Comparison of ENCODE assay signal across 11 cellular contexts in genomic region chr17:34519286-34519685, GRCh38.
DNase-seq lines count a peak whose midpoint lies in the region; ATAC-seq, FAIRE-seq and TF ChIP-seq lines count a peak whose summit lies in the region.
"Had no signal": no experiment of that assay in that cellular context is flagged by ENCODE, and none has a peak within 500 bp of the region (broad histone marks: within the 10 kb centered on the region; RNA-seq: fewer than 3 reads in every experiment).

No MANE protein-coding gene starts in this region.

- no peak overlapping the region for H2AFZ ChIP-seq in KMS-11 (ENCODE audit: low read depth)
- no peak overlapping the region for H2AFZ ChIP-seq in osteoblast (ENCODE audit: low read length)
- H2AFZ ChIP-seq: parathyroid adenoma had no signal

- H3K36me3 ChIP-seq in KMS-11 (ENCODE audit: insufficient read depth) (no peaks in the 10 kb centered on the region), osteoblast (ENCODE audit: insufficient read depth, low read length) (no peaks in the 10 kb centered on the region), small intestine (ENCODE audit: control insufficient read depth in 2 of 2, insufficient read depth in 2 of 2, low read length in 2 of 2) (no peaks in the 10 kb centered on the region), stomach (no peaks in the 10 kb centered on the region)
- H3K36me3 ChIP-seq: SJSA1 had no signal

- no peaks in the 10 kb centered on the region for H4K20me1 ChIP-seq in KMS-11 (ENCODE audit: insufficient read depth)
- no peaks in the 10 kb centered on the region for H4K20me1 ChIP-seq in osteoblast (ENCODE audit: insufficient read depth, low read length)

- 33 to 45% (median 35%) methylated on average over 7 of the region's 7 CpGs for WGBS in small intestine, 3 donors
- WGBS in stomach, 5 donors: 24 to 41% (median 30%) methylated on average over 5 to 7 of the region's 7 CpGs

- TF ChIP-seq POLR2A in stomach (IDR thresholded peaks at IDR 0.05): no peak

- no peak overlapping the region for H3K27ac Mint-ChIP-seq in activated CD4-positive, alpha-beta T cell treated with anti-CD3 and anti-CD28 coated beads, Interleukin-2, amount 10 ng/mL, durations not matched to agents 24 days and 14 days

- H3K4me3 Mint-ChIP-seq in activated CD4-positive, alpha-beta T cell treated with anti-CD3 and anti-CD28 coated beads, Interleukin-2, amount 10 ng/mL, durations not matched to agents 24 days and 14 days: no peak overlapping the region

- TF ChIP-seq EP300 in stomach (IDR thresholded peaks at IDR 0.05): no peak

- peak; percentile 83 for TF ChIP-seq CTCF in KMS-11 (conservative IDR thresholded peaks at IDR 0.05; ENCODE audit: low read depth, low read length)
- TF ChIP-seq CTCF in choroid plexus epithelial cell (conservative IDR thresholded peaks at IDR 0.05; ENCODE audit: low read depth, low read length): peak; percentile 40
- peak; percentile 37 for TF ChIP-seq CTCF in osteoblast (IDR thresholded peaks at IDR 0.05; ENCODE audit: extremely low read depth, low read depth, low read length)
- TF ChIP-seq CTCF in stomach (IDR thresholded peaks at IDR 0.05): no peak

- peaks cover 9% of the 10 kb centered on the region for H3K27me3 Mint-ChIP-seq in activated CD4-positive, alpha-beta T cell treated with anti-CD3 and anti-CD28 coated beads, Interleukin-2, amount 10 ng/mL, durations not matched to agents 24 days and 14 days

- H3K9me3 ChIP-seq in osteoblast (ENCODE audit: low read depth, low read length) (no peaks in the 10 kb centered on the region), small intestine (ENCODE audit: control insufficient read depth, low read depth) (no peaks in the 10 kb centered on the region), stomach (no peaks in the 10 kb centered on the region)
- H3K9me3 ChIP-seq: SJSA1 had no signal

- H3K79me2 ChIP-seq in KMS-11 (ENCODE audit: insufficient read depth, low read depth) (no peaks in the 10 kb centered on the region), osteoblast (ENCODE audit: insufficient read depth, low read length) (no peaks in the 10 kb centered on the region)
- H3K79me2 ChIP-seq: parathyroid adenoma had no signal

- no peak overlapping the region for H3K27ac ChIP-seq in KMS-11
- no peak overlapping the region for H3K27ac ChIP-seq in osteoblast (ENCODE audit: low read depth, low read length)
- no peak overlapping the region for H3K27ac ChIP-seq in small intestine (ENCODE audit: low read depth in 1 of 2, low read length in 1 of 2)
- no peak overlapping the region for H3K27ac ChIP-seq in stomach
- H3K27ac ChIP-seq: coronary artery, parathyroid adenoma, SJSA1 had no signal

- H3K4me2 ChIP-seq in KMS-11: no peak overlapping the region
- no peak overlapping the region for H3K4me2 ChIP-seq in osteoblast (ENCODE audit: insufficient read depth, low read length)

- no peak for FAIRE-seq in small intestine (lab: Jason Lieb, UNC)

- DNase-seq in activated CD4-positive, alpha-beta T cell treated with anti-CD3 and anti-CD28 coated beads, Interleukin-2, amount 10 ng/mL, durations not matched to agents 24 days and 14 days: peak; percentile 60
- no peak for DNase-seq in activated CD4-positive, alpha-beta T cell treated with anti-CD3 and anti-CD28 coated beads, Interleukin-2, amount 50 U/mL, for 4 hours
- DNase-seq in choroid plexus epithelial cell (ENCODE audit: low read depth) (peak; percentile 2), osteoblast (ENCODE audit: insufficient read length, low spot score, missing footprints) (no peak), small intestine (no peak), stomach (no peak)

- H3K4me1 ChIP-seq in KMS-11 (ENCODE audit: low read depth, poor library complexity, severe bottlenecking) (no peaks in the 10 kb centered on the region), osteoblast (ENCODE audit: insufficient read depth, low read length) (no peaks in the 10 kb centered on the region), small intestine (ENCODE audit: control insufficient read depth in 2 of 2, insufficient read depth in 1 of 2, low read depth in 1 of 2, low read length in 1 of 2) (no peaks in the 10 kb centered on the region), stomach (no peaks in the 10 kb centered on the region)
- H3K4me1 ChIP-seq: parathyroid adenoma, SJSA1 had no signal

- H3K9ac ChIP-seq in KMS-11: no peak overlapping the region
- H3K9ac ChIP-seq: parathyroid adenoma had no signal

- no peak for ATAC-seq in GM18520 (IDR thresholded peaks at IDR 0.05; ENCODE audit: unreplicated experiment)

- H3K36me3 Mint-ChIP-seq in activated CD4-positive, alpha-beta T cell treated with anti-CD3 and anti-CD28 coated beads, Interleukin-2, amount 10 ng/mL, durations not matched to agents 24 days and 14 days (ENCODE audit: low read depth): no peaks in the 10 kb centered on the region

- H3K4me1 Mint-ChIP-seq in activated CD4-positive, alpha-beta T cell treated with anti-CD3 and anti-CD28 coated beads, Interleukin-2, amount 10 ng/mL, durations not matched to agents 24 days and 14 days: no peaks in the 10 kb centered on the region

- H3K9me3 Mint-ChIP-seq in activated CD4-positive, alpha-beta T cell treated with anti-CD3 and anti-CD28 coated beads, Interleukin-2, amount 10 ng/mL, durations not matched to agents 24 days and 14 days: no peaks in the 10 kb centered on the region

- intact Hi-C loops in activated CD4-positive, alpha-beta T cell treated with anti-CD3 and anti-CD28 coated beads, Interleukin-2, amount 10 ng/mL, durations not matched to agents 24 days and 14 days (cut with micrococcal nuclease): no loop called here
- intact Hi-C loops in stomach (cut with DNase I; ENCODE audit: low total_unique reads): no loop called here

- H3K27me3 ChIP-seq in KMS-11 (ENCODE audit: insufficient read depth, low read depth) (no peaks in the 10 kb centered on the region), osteoblast (ENCODE audit: insufficient read depth, low read length) (no peaks in the 10 kb centered on the region), small intestine (ENCODE audit: control insufficient read depth in 2 of 2, insufficient read depth in 2 of 2, low read length in 2 of 2) (peaks cover 0 to 5% of the 10 kb centered on the region in 2 donors), stomach (peaks cover 0 to 49% (median 3%) of the 10 kb centered on the region in 3 donors)

- no peak overlapping the region for H3K4me3 ChIP-seq in KMS-11 (IDR thresholded peaks at IDR 0.05; ENCODE audit: insufficient read depth, low read depth, low read length)
- no peak overlapping the region for H3K4me3 ChIP-seq in choroid plexus epithelial cell (ENCODE audit: low read depth, low read length)
- H3K4me3 ChIP-seq in osteoblast (ENCODE audit: insufficient read depth, low read length): no peak overlapping the region
- no peak overlapping the region for H3K4me3 ChIP-seq in small intestine (ENCODE audit: low read depth in 1 of 2, low read length in 2 of 2)
- no peak overlapping the region for H3K4me3 ChIP-seq in stomach
- H3K4me3 ChIP-seq: coronary artery, SJSA1 had no signal

Comparison
In these comparisons a context has a peak if more than half of its experiments do, and no peak if none do; other contexts are left out.
1. DNase-seq: peak in activated CD4-positive, alpha-beta T cell treated with anti-CD3 and anti-CD28 coated beads, Interleukin-2, amount 10 ng/mL, durations not matched to agents 24 days and 14 days (single experiment) and choroid plexus epithelial cell (single experiment); none in activated CD4-positive, alpha-beta T cell treated with anti-CD3 and anti-CD28 coated beads, Interleukin-2, amount 50 U/mL, for 4 hours (0 of 2), osteoblast (single experiment), small intestine (single experiment) and stomach (single experiment).
2. CTCF ChIP-seq: peak in KMS-11 (single experiment), choroid plexus epithelial cell (single experiment) and osteoblast (single experiment); none in stomach (0 of 7).